In genomic region chr9:35195683-35196082, GRCh38 we compare ENCODE assay signal across 1 cellular context.
TF ChIP-seq lines count a peak whose summit lies in the region.

No MANE protein-coding gene starts in this region.

TF ChIP-seq in K562, 482 proteins besides CTCF, POLR2A, EP300 and RAD21:
- peak; percentile 76 for TF ChIP-seq C11orf30 (IDR thresholded peaks at IDR 0.05; ENCODE audit: low read depth)
- TF ChIP-seq MAFG (tag; conservative IDR thresholded peaks at IDR 0.05) = peak; percentile 37; the same call in 1 of the 2 replicates
- peak; percentile 44; the same call in 1 of the 2 replicates for TF ChIP-seq MAFF (IDR thresholded peaks at IDR 0.05; ENCODE audit: low read length)
- TF ChIP-seq POLR2AphosphoS5 (IDR thresholded peaks at IDR 0.05; ENCODE audit: control insufficient read depth, insufficient read depth, low read depth, low read length) = no peak
- TF ChIP-seq ZNF316 (IDR thresholded peaks at IDR 0.05) = peak; percentile 84
